Comparison of ENCODE assay signal across 9 cellular contexts in genomic region chr11:77039491-77040400, GRCh38. TPM values are rescaled to one million over a fixed set of nuclear protein-coding genes. Genes with fewer than 3 reads are reported as not detected.
DNase-seq lines count a peak whose midpoint lies in the region; ATAC-seq and TF ChIP-seq lines count a peak whose summit lies in the region.
"Had no signal": no experiment of that assay in that cellular context is flagged by ENCODE, and none has a peak within 500 bp of the region (broad histone marks: within the 10 kb centered on the region; RNA-seq: fewer than 3 reads in every experiment).

No MANE protein-coding gene starts in this region.

- DNase-seq in CD14-positive monocyte (ENCODE audit: low spot score), result no peak
- peak; percentile 50 to 56 for DNase-seq in cardiac fibroblast (ENCODE audit: low read depth in 2 of 2)
- DNase-seq in left lung, result peak in 1 of 2 donors; percentile 77
- DNase-seq in suprapubic skin (ENCODE audit: low spot score in 2 of 2), result peak in 1 of 2 donors; percentile 60
- no peak for DNase-seq in NCI-H1930 (lab: John Stamatoyannopoulos, UW)

- H3K4me3 ChIP-seq in cardiac fibroblast (replicated peaks in 1 of 2; ENCODE audit: low read depth in 2 of 2, low read length in 2 of 2) (peak overlapping the region; percentile 30 to 43), left lung (peak overlapping the region; percentile 24 to 26), suprapubic skin (peak overlapping the region; percentile 43)

- H3K27me3 Mint-ChIP-seq in CD14-positive monocyte (ENCODE audit: low read depth in 3 of 3), result peaks cover 29 to 53% (median 49%) of the 10 kb centered on the region in 3 donors

- peak; percentile 14 for ATAC-seq in left lung
- ATAC-seq in HG02610 (IDR thresholded peaks at IDR 0.05; ENCODE audit: unreplicated experiment), result no peak
- ATAC-seq in GM18520 (IDR thresholded peaks at IDR 0.05; ENCODE audit: unreplicated experiment), result no peak

- intact Hi-C loops in CD14-positive monocyte (cut with micrococcal nuclease) (no loop called here), left lung (cut with DNase I) (no loop called here)

- H3K4me3 Mint-ChIP-seq in CD14-positive monocyte, result peak overlapping the region; percentile 52 to 83

- TF ChIP-seq EP300 in Ishikawa (IDR thresholded peaks at IDR 0.05; ENCODE audit: borderline replicate concordance), result no peak
- TF ChIP-seq EP300 in suprapubic skin (IDR thresholded peaks at IDR 0.05), result no peak

- H3K4me1 ChIP-seq in left lung (peaks cover 7 to 14% of the 10 kb centered on the region in 2 donors), suprapubic skin (peaks cover 18% of the 10 kb centered on the region)

- H3K27ac Mint-ChIP-seq in CD14-positive monocyte, result peak overlapping the region in 1 of 7 donors; percentile 24

- TF ChIP-seq POLR2A in suprapubic skin (IDR thresholded peaks at IDR 0.05), result no peak

- H3K36me3 ChIP-seq in left lung (no peaks in the 10 kb centered on the region), suprapubic skin (no peaks in the 10 kb centered on the region)
- H3K36me3 ChIP-seq: neutrophil had no signal

- H3K4me1 Mint-ChIP-seq in CD14-positive monocyte, result peaks cover 26% of the 10 kb centered on the region

- H3K9me3 ChIP-seq in left lung (no peaks in the 10 kb centered on the region), suprapubic skin (no peaks in the 10 kb centered on the region)
- H3K9me3 ChIP-seq: neutrophil had no signal

- peak; percentile 47; the same call in 1 of the 2 replicates for TF ChIP-seq RAD21 in Ishikawa (IDR thresholded peaks at IDR 0.05; ENCODE audit: low read depth)

- H3K9me3 Mint-ChIP-seq in CD14-positive monocyte, result peaks cover 0 to 13% (median 4%) of the 10 kb centered on the region in 7 donors

- H3K27ac ChIP-seq in left lung (no peak overlapping the region), suprapubic skin (no peak overlapping the region)
- H3K27ac ChIP-seq: neutrophil had no signal

- peak; percentile 37 for TF ChIP-seq CTCF in CD14-positive monocyte (IDR thresholded peaks at IDR 0.05)
- TF ChIP-seq CTCF in cardiac fibroblast (IDR thresholded peaks at IDR 0.05; ENCODE audit: low read depth, low read length), result peak; percentile 70
- peak; percentile 7 to 29 for TF ChIP-seq CTCF in left lung (IDR thresholded peaks at IDR 0.05)
- TF ChIP-seq CTCF in suprapubic skin (IDR thresholded peaks at IDR 0.05), result no peak

- peaks cover 14 to 73% of the 10 kb centered on the region in 2 donors for H3K27me3 ChIP-seq in left lung
- peaks cover 54% of the 10 kb centered on the region for H3K27me3 ChIP-seq in suprapubic skin

- H3K36me3 Mint-ChIP-seq in CD14-positive monocyte, result peaks cover 0 to 2% of the 10 kb centered on the region in 2 donors

- 67% methylated on average over 3 of the region's 109 CpGs for WGBS in suprapubic skin

TF ChIP-seq in Ishikawa, 13 proteins besides CTCF, POLR2A, EP300 and RAD21:
- TF ChIP-seq NFIC (IDR thresholded peaks at IDR 0.05), result no peak
- peak; percentile 74 for TF ChIP-seq MAX (IDR thresholded peaks at IDR 0.05)

RNA-seq across cellular contexts. Expression of gene B3GNT6, which starts 5.5 kb away (rescaled TPM):
- not detected for polyA plus RNA-seq in CD14-positive monocyte
- under 1 TPM in 1 of 2 donors, not detected in 1; 0.60 TPM for total RNA-seq in left lung
- not detected for total RNA-seq in suprapubic skin

RNA-seq across cellular contexts. Expression of gene CAPN5, which starts 27.0 kb away (rescaled TPM):
- polyA plus RNA-seq in CD14-positive monocyte, result under 1 TPM; 0.28 to 0.62 TPM
- total RNA-seq in left lung, result 10 to 100 TPM; 11.7 to 13.2 TPM
- total RNA-seq in suprapubic skin, result 1 to 10 TPM in 3 of 4 donors, under 1 TPM in 1; 0.87 to 2.0 (median 1.1) TPM

Comparison
In these comparisons a context has a peak if more than half of its experiments do, and no peak if none do; other contexts are left out.
1. DNase-seq: peak in cardiac fibroblast (2 of 2); none in CD14-positive monocyte (single experiment) and NCI-H1930 (0 of 2).
2. CTCF ChIP-seq: peak in CD14-positive monocyte (single experiment), cardiac fibroblast (single experiment) and left lung (2 of 2); none in suprapubic skin (0 of 2).
3. RNA of gene CAPN5, which starts 27.0 kb away (total RNA-seq): 11.7 to 13.2 TPM in left lung; 0.87 to 2.0 TPM in suprapubic skin; every median in the first group is over 4 times any median in the second.
4. Peak in every context shown above with its lines, with median percentiles within 50 percentile points of each other: H3K4me3 ChIP-seq.